In genomic region chr1:181094813-181095212, GRCh38 we compare ENCODE assay signal across 9 cellular contexts. TPM values are rescaled to one million over a fixed set of nuclear protein-coding genes. Genes with fewer than 3 reads are reported as not detected.
DNase-seq lines count a peak whose midpoint lies in the region; ATAC-seq and TF ChIP-seq lines count a peak whose summit lies in the region.
"Had no signal": no experiment of that assay in that cellular context is flagged by ENCODE, and none has a peak within 500 bp of the region (broad histone marks: within the 10 kb centered on the region; RNA-seq: fewer than 3 reads in every experiment).

No MANE protein-coding gene starts in this region.

- peaks cover 7% of the 10 kb centered on the region for H3K36me3 ChIP-seq in fibroblast of lung (ENCODE audit: control insufficient read depth, insufficient read depth, low read length)

- H2AFZ ChIP-seq in fibroblast of lung (ENCODE audit: low read length) = no peak overlapping the region

- H3K4me3 Mint-ChIP-seq in nephron progenitor cell = peak overlapping the region; percentile 23
- H3K4me3 Mint-ChIP-seq: activated naive CD8-positive, alpha-beta T cell treated with anti-CD3 and anti-CD28 coated beads, Interleukin-2, amount 10 ng/mL, durations not matched to agents 7 days and 5 days had no signal

- no peaks in the 10 kb centered on the region for H3K9me3 Mint-ChIP-seq in nephron progenitor cell
- H3K9me3 Mint-ChIP-seq: activated naive CD8-positive, alpha-beta T cell treated with anti-CD3 and anti-CD28 coated beads, Interleukin-2, amount 10 ng/mL, durations not matched to agents 7 days and 5 days had no signal

- H3K4me2 ChIP-seq in fibroblast of lung (ENCODE audit: extremely low read depth, insufficient read depth, low read length) = no peak overlapping the region

- H3K27me3 ChIP-seq in fibroblast of lung (ENCODE audit: control insufficient read depth, insufficient read depth, low read length) = no peaks in the 10 kb centered on the region

- no peak overlapping the region for H3K9ac ChIP-seq in fibroblast of lung (ENCODE audit: insufficient read depth, low read length)

- H3K4me3 ChIP-seq in AG09309 (ENCODE audit: control insufficient read depth, low read depth, low read length) (no peak overlapping the region), fibroblast of lung (replicated peaks in 1 of 4; ENCODE audit: control extremely low read depth in 1 of 4, insufficient read depth in 1 of 4, low read depth in 3 of 4, low read length in 4 of 4) (peak overlapping the region in 1 of 4 experiments; percentile 5)

- H3K36me3 Mint-ChIP-seq in nephron progenitor cell (ENCODE audit: low read depth) = peaks cover 5% of the 10 kb centered on the region

- H3K27ac Mint-ChIP-seq in nephron progenitor cell = peak overlapping the region; percentile 8
- H3K27ac Mint-ChIP-seq: activated naive CD8-positive, alpha-beta T cell treated with anti-CD3 and anti-CD28 coated beads, Interleukin-2, amount 10 ng/mL, durations not matched to agents 7 days and 5 days had no signal

- DNase-seq in AG09309 (ENCODE audit: low read depth) (peak; percentile 83), NCI-H69 (lab: John Stamatoyannopoulos, UW) (peak; percentile 74), fibroblast of lung (ENCODE audit: low read depth in 2 of 2) (peak; percentile 83 to 96), nephron progenitor cell (no peak), SKM-1 (lab: John Stamatoyannopoulos, UW; ENCODE audit: unreplicated experiment) (no peak), middle frontal gyrus (ENCODE audit: extremely low spot score, low spot score) (no peak)
- DNase-seq: activated naive CD8-positive, alpha-beta T cell treated with anti-CD3 and anti-CD28 coated beads, Interleukin-2, amount 10 ng/mL, durations not matched to agents 7 days and 5 days had no signal

- peaks cover 4% of the 10 kb centered on the region for H4K20me1 ChIP-seq in fibroblast of lung (ENCODE audit: control insufficient read depth, extremely low read depth, insufficient read depth, low read length)

- H3K4me1 Mint-ChIP-seq in nephron progenitor cell = peaks cover 92% of the 10 kb centered on the region

- H3K27me3 Mint-ChIP-seq in nephron progenitor cell (ENCODE audit: low read depth, poor library complexity) = no peaks in the 10 kb centered on the region
- H3K27me3 Mint-ChIP-seq: activated naive CD8-positive, alpha-beta T cell treated with anti-CD3 and anti-CD28 coated beads, Interleukin-2, amount 10 ng/mL, durations not matched to agents 7 days and 5 days had no signal

- no peaks in the 10 kb centered on the region for H3K9me3 ChIP-seq in fibroblast of lung (ENCODE audit: control insufficient read depth, insufficient read depth, low read depth, low read length)

- peaks cover 48% of the 10 kb centered on the region for H3K4me1 ChIP-seq in fibroblast of lung (ENCODE audit: control insufficient read depth, extremely low read depth, insufficient read depth, low read length)

- TF ChIP-seq CTCF in AG09309 (IDR thresholded peaks at IDR 0.05; ENCODE audit: control insufficient read depth, insufficient read depth, low read depth, low read length, missing control alignments) (no peak), fibroblast of lung (conservative IDR thresholded peaks at IDR 0.05 in 1 of 2, IDR thresholded peaks at IDR 0.05 in 1 of 2; ENCODE audit: low read depth in 1 of 2, low read length in 2 of 2) (no peak), nephron progenitor cell (IDR thresholded peaks at IDR 0.05) (no peak)

- peaks cover 41% of the 10 kb centered on the region for H3K79me2 ChIP-seq in fibroblast of lung (ENCODE audit: control insufficient read depth, insufficient read depth, low read length)

- no peak for ATAC-seq in HG03432 (IDR thresholded peaks at IDR 0.05; ENCODE audit: unreplicated experiment)
- ATAC-seq in GM18868 (IDR thresholded peaks at IDR 0.05; ENCODE audit: unreplicated experiment) = no peak

- H3K27ac ChIP-seq in fibroblast of lung (ENCODE audit: insufficient read depth, low read length) = peak overlapping the region; percentile 86

RNA-seq across cellular contexts. Expression of gene IER5, which starts 6.3 kb away (rescaled TPM):
- total RNA-seq in fibroblast of lung = 31.1 and 42.8 TPM in 2 replicates
- polyA plus RNA-seq in fibroblast of lung = 19.1 and 24.2 TPM in 2 replicates
- 26.0 and 33.9 TPM in 2 replicates for polyA plus RNA-seq in fibroblast of lung (2012)
- 8.7 and 13.4 TPM in 2 replicates for polyA minus RNA-seq in fibroblast of lung (ENCODE audit: low replicate concordance)

Comparison
In these comparisons a context has a peak if more than half of its experiments do, and no peak if none do; other contexts are left out.
1. DNase-seq: peak in AG09309 (single experiment), NCI-H69 (single experiment) and fibroblast of lung (2 of 2); none in nephron progenitor cell (single experiment), SKM-1 (single experiment) and middle frontal gyrus (single experiment).